ENCODE assay signal across 8 cellular contexts in genomic region chr1:160284220-160284781, GRCh38. TPM values are rescaled to one million over a fixed set of nuclear protein-coding genes. Genes with fewer than 3 reads are reported as not detected.
DNase-seq lines count a peak whose midpoint lies in the region; ATAC-seq and TF ChIP-seq lines count a peak whose summit lies in the region.

No MANE protein-coding gene starts in this region.

- intact Hi-C loops in left cardiac atrium (cut with DNase I) = no loop called here

- no peaks in the 10 kb centered on the region for H3K27me3 Mint-ChIP-seq in activated naive CD8-positive, alpha-beta T cell treated with anti-CD3 and anti-CD28 coated beads, Interleukin-2, amount 50 U/mL, for 24 hours
- no peaks in the 10 kb centered on the region for H3K27me3 Mint-ChIP-seq in progenitor cell of endocrine pancreas

- peak; percentile 5 for ATAC-seq in GM21528 (IDR thresholded peaks at IDR 0.05; ENCODE audit: low FRiP score, unreplicated experiment)
- ATAC-seq in activated naive CD8-positive, alpha-beta T cell treated with anti-CD3 and anti-CD28 coated beads, Interleukin-2, amount 50 U/mL, for 24 hours = peak; percentile 29
- ATAC-seq in left cardiac atrium = peak; percentile 53 to 64
- ATAC-seq in GM18520 (IDR thresholded peaks at IDR 0.05; ENCODE audit: unreplicated experiment) = no peak
- ATAC-seq in GM21367 (IDR thresholded peaks at IDR 0.05; ENCODE audit: unreplicated experiment) = no peak

- peaks cover 25% of the 10 kb centered on the region for H3K4me1 Mint-ChIP-seq in activated naive CD8-positive, alpha-beta T cell treated with anti-CD3 and anti-CD28 coated beads, Interleukin-2, amount 50 U/mL, for 24 hours
- peaks cover 11% of the 10 kb centered on the region for H3K4me1 Mint-ChIP-seq in progenitor cell of endocrine pancreas (ENCODE audit: low read depth)

- no peak for TF ChIP-seq CTCF in progenitor cell of endocrine pancreas (IDR thresholded peaks at IDR 0.05; ENCODE audit: unreplicated experiment)

- H3K9me3 Mint-ChIP-seq in activated naive CD8-positive, alpha-beta T cell treated with anti-CD3 and anti-CD28 coated beads, Interleukin-2, amount 50 U/mL, for 24 hours = no peaks in the 10 kb centered on the region
- no peaks in the 10 kb centered on the region for H3K9me3 Mint-ChIP-seq in progenitor cell of endocrine pancreas (ENCODE audit: low read depth)

- peak; percentile 46 for DNase-seq in DMS 273 (lab: John Stamatoyannopoulos, UW; ENCODE audit: unreplicated experiment)
- DNase-seq in MV-4-11 (lab: John Stamatoyannopoulos, UW) = peak; percentile 84
- no peak for DNase-seq in activated naive CD8-positive, alpha-beta T cell treated with anti-CD3 and anti-CD28 coated beads, Interleukin-2, amount 50 U/mL, for 24 hours
- no peak for DNase-seq in left cardiac atrium
- no peak for DNase-seq in progenitor cell of endocrine pancreas (ENCODE audit: low spot score, unreplicated experiment)

- peaks cover 15% of the 10 kb centered on the region for H3K36me3 Mint-ChIP-seq in activated naive CD8-positive, alpha-beta T cell treated with anti-CD3 and anti-CD28 coated beads, Interleukin-2, amount 50 U/mL, for 24 hours (ENCODE audit: low read depth)
- peaks cover 13% of the 10 kb centered on the region for H3K36me3 Mint-ChIP-seq in progenitor cell of endocrine pancreas (ENCODE audit: insufficient read depth)

- peak overlapping the region; percentile 98 for H3K4me3 Mint-ChIP-seq in activated naive CD8-positive, alpha-beta T cell treated with anti-CD3 and anti-CD28 coated beads, Interleukin-2, amount 50 U/mL, for 24 hours
- peak overlapping the region; percentile 89 for H3K4me3 Mint-ChIP-seq in progenitor cell of endocrine pancreas (ENCODE audit: low read depth)

- H3K27ac Mint-ChIP-seq in activated naive CD8-positive, alpha-beta T cell treated with anti-CD3 and anti-CD28 coated beads, Interleukin-2, amount 50 U/mL, for 24 hours = peak overlapping the region; percentile 95
- peak overlapping the region; percentile 96 for H3K27ac Mint-ChIP-seq in progenitor cell of endocrine pancreas

RNA-seq across cellular contexts. Expression of gene PEX19, which starts 0.6 kb away (rescaled TPM):
- total RNA-seq in left cardiac atrium = 10 to 100 TPM; 91.1 to 92.6 TPM
- total RNA-seq in progenitor cell of endocrine pancreas = 73.8 and 74.8 TPM in 2 replicates

RNA-seq across cellular contexts. Expression of gene DCAF8, which starts 22.0 kb away (rescaled TPM):
- total RNA-seq in left cardiac atrium (100 to 1,000 TPM in 1 of 2 donors, 10 to 100 TPM in 1; 98.5 to 121 TPM), progenitor cell of endocrine pancreas (167 and 172 TPM in 2 replicates)

RNA-seq across cellular contexts. Expression of gene COPA, which starts 58.7 kb away (rescaled TPM):
- total RNA-seq in left cardiac atrium = 100 to 1,000 TPM; 108 to 147 TPM
- total RNA-seq in progenitor cell of endocrine pancreas = 143 and 151 TPM in 2 replicates

RNA-seq across cellular contexts. Expression of gene NCSTN, which starts 58.9 kb away (rescaled TPM):
- total RNA-seq in left cardiac atrium = 10 to 100 TPM; 57.4 to 70.2 TPM
- 139 and 142 TPM in 2 replicates for total RNA-seq in progenitor cell of endocrine pancreas

Comparison
In these comparisons a context has a peak if more than half of its experiments do, and no peak if none do; other contexts are left out.
1. DNase-seq: peak in DMS 273 (single experiment) and MV-4-11 (single experiment); none in activated naive CD8-positive, alpha-beta T cell treated with anti-CD3 and anti-CD28 coated beads, Interleukin-2, amount 50 U/mL, for 24 hours (single experiment), left cardiac atrium (single experiment) and progenitor cell of endocrine pancreas (single experiment).
2. ATAC-seq: peak in GM21528 (single experiment), activated naive CD8-positive, alpha-beta T cell treated with anti-CD3 and anti-CD28 coated beads, Interleukin-2, amount 50 U/mL, for 24 hours (single experiment) and left cardiac atrium (2 of 2); none in GM18520 (single experiment) and GM21367 (single experiment).